In the genomic region with DNA sequence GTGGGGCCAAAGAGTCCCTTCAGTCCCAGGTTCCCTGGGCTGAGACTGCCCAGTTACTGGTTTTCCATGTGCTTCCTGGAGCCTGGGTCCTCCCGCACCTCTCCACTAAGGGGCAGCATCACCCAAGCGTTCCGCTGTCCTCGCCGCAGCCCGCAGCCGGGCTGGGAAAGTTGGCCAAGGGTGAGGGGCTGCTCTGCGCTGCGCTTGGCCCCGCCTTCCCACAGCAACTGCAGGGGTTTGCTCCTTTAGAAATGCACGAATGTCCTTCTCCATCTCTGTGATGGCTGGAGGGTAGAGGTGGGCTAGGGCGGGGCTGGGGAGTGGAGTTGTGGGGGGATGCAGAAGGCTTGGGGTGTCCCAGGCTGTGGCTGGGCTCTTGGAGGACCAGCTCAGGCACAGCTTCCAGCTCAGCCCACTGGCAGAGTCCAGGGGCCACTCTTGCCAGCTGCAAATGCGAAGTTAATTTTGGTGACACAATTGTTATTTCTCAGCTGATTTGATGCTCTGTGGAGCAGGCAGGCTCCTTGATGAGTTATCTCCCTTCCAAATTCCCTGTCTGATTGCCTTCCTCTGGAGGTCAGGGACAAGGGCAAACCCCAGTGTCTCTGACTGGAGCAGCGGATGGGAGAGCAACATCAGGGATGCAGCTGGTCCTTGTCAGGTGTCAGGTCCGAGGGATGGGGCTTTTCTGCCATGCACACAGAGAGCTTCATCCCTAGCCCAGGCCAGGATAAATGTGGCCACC, we compare ENCODE assay signal across 8 cellular contexts.
DNase-seq lines count a peak whose midpoint lies in the region; ATAC-seq and TF ChIP-seq lines count a peak whose summit lies in the region.

No MANE protein-coding gene starts in this region.

- no peak overlapping the region for H3K27ac Mint-ChIP-seq in H9
- peak overlapping the region; percentile 58 for H3K27ac Mint-ChIP-seq in activated CD4-positive, alpha-beta memory T cell treated with anti-CD3 and anti-CD28 coated beads for 36 hours
- H3K27ac Mint-ChIP-seq in stimulated activated naive CD8-positive, alpha-beta T cell treated with anti-CD3 and anti-CD28 coated beads, Interleukin-15, amount 100 ng/mL, for 72 hours, result peak overlapping the region in 1 of 2 donors; percentile 42

- no peak overlapping the region for H2BK12ac ChIP-seq in H9 (ENCODE audit: insufficient read length, low read depth, low read length)

- intact Hi-C loops in activated CD4-positive, alpha-beta memory T cell treated with anti-CD3 and anti-CD28 coated beads for 36 hours (cut with micrococcal nuclease), result loop anchor here (1.0 to 2.0 kb wide), 2 partner anchors 19 to 131 kb away; no protein-coding TSS in a partner anchor

- CTCF ChIA-PET in activated CD4-positive, alpha-beta memory T cell treated with anti-CD3 and anti-CD28 coated beads for 36 hours (lab: Charles Lee), result interaction anchor here (0.5 to 12.7 kb wide), 28 partner anchors 11 to 670 kb away, joined by 3 to 341 read pairs (median 4); a partner anchor contains a TSS

- no peak overlapping the region for H3K56ac ChIP-seq in H9 (ENCODE audit: insufficient read length, low read depth, low read length)

- no peak overlapping the region for H2AFZ ChIP-seq in H9 (ENCODE audit: low read length)

- H3K4me3 Mint-ChIP-seq in H9, result peak overlapping the region in 1 of 2 experiments; percentile 66; a peak in 2 of 5 replicates
- H3K4me3 Mint-ChIP-seq in activated CD4-positive, alpha-beta memory T cell treated with anti-CD3 and anti-CD28 coated beads for 36 hours, result no peak overlapping the region
- H3K4me3 Mint-ChIP-seq in stimulated activated naive CD8-positive, alpha-beta T cell treated with anti-CD3 and anti-CD28 coated beads, Interleukin-15, amount 100 ng/mL, for 72 hours, result no peak overlapping the region

- H3K27me3 Mint-ChIP-seq in H9 (ENCODE audit: low read depth), result peaks cover 19% of the 10 kb centered on the region
- no peaks in the 10 kb centered on the region for H3K27me3 Mint-ChIP-seq in activated CD4-positive, alpha-beta memory T cell treated with anti-CD3 and anti-CD28 coated beads for 36 hours
- no peaks in the 10 kb centered on the region for H3K27me3 Mint-ChIP-seq in stimulated activated naive CD8-positive, alpha-beta T cell treated with anti-CD3 and anti-CD28 coated beads, Interleukin-15, amount 100 ng/mL, for 72 hours

- no peak overlapping the region for H4K8ac ChIP-seq in H9 (replicated peaks; ENCODE audit: insufficient read length, low read depth, low read length)

- H4K5ac ChIP-seq in H9 (ENCODE audit: insufficient read length, low read depth, low read length), result no peak overlapping the region

- no peak overlapping the region for H2BK20ac ChIP-seq in H9 (ENCODE audit: low read depth, low read length, poor library complexity, severe bottlenecking)

- peaks cover 15 to 17% of the 10 kb centered on the region in 2 experiments for H3K4me1 Mint-ChIP-seq in H9
- peaks cover 47% of the 10 kb centered on the region for H3K4me1 Mint-ChIP-seq in activated CD4-positive, alpha-beta memory T cell treated with anti-CD3 and anti-CD28 coated beads for 36 hours (ENCODE audit: low read depth)
- H3K4me1 Mint-ChIP-seq in stimulated activated naive CD8-positive, alpha-beta T cell treated with anti-CD3 and anti-CD28 coated beads, Interleukin-15, amount 100 ng/mL, for 72 hours, result peaks cover 70% of the 10 kb centered on the region

- H3K4me1 ChIP-seq in H9 (ENCODE audit: insufficient read depth, low read length), result no peaks in the 10 kb centered on the region

- TF ChIP-seq CTCF in H9 (conservative IDR thresholded peaks at IDR 0.05), result peak; percentile 99

- H2BK120ac ChIP-seq in H9 (ENCODE audit: low read depth, low read length, poor library complexity, severe bottlenecking), result no peak overlapping the region

- H3K9ac ChIP-seq in H9 (ENCODE audit: extremely low read depth, insufficient read length, low read length), result no peak overlapping the region

- no peak overlapping the region for H3K23ac ChIP-seq in H9 (ENCODE audit: insufficient read length, low read depth, low read length)

- no peak overlapping the region for H3K4ac ChIP-seq in H9 (ENCODE audit: low read depth, low read length)

- H3K27ac ChIP-seq in H9 (ENCODE audit: insufficient read length, low read depth, low read length), result no peak overlapping the region

- H2BK15ac ChIP-seq in H9 (ENCODE audit: low read depth, low read length), result no peak overlapping the region

- ATAC-seq in stimulated activated naive CD8-positive, alpha-beta T cell treated with anti-CD3 and anti-CD28 coated beads, Interleukin-15, amount 100 ng/mL, for 72 hours, result peak; percentile 66
- ATAC-seq in HG03175 (IDR thresholded peaks at IDR 0.05; ENCODE audit: unreplicated experiment), result no peak

- no peaks in the 10 kb centered on the region for H3K27me3 ChIP-seq in H9 (ENCODE audit: insufficient read depth, low read length)

- no CpG with 5 or more reads among the region's 15 CpGs for WGBS in H9 (ENCODE audit: extremely low coverage, insufficient read length, low lambda C conversion rate)

- no peaks in the 10 kb centered on the region for H3K36me3 Mint-ChIP-seq in H9 (ENCODE audit: insufficient read depth in 1 of 3, low read depth in 3 of 3)
- peaks cover 2% of the 10 kb centered on the region for H3K36me3 Mint-ChIP-seq in activated CD4-positive, alpha-beta memory T cell treated with anti-CD3 and anti-CD28 coated beads for 36 hours

- no peak overlapping the region for H2AK5ac ChIP-seq in H9 (ENCODE audit: insufficient read length, low read length)

- H3T11ph ChIP-seq in H9 (ENCODE audit: low read length), result no peak overlapping the region

- no peak overlapping the region for H4K91ac ChIP-seq in H9 (ENCODE audit: insufficient read length, low read depth, low read length)

- H2BK5ac ChIP-seq in H9 (ENCODE audit: insufficient read length, low read length), result no peak overlapping the region

- no peaks in the 10 kb centered on the region for H3K9me3 ChIP-seq in H9 (ENCODE audit: control insufficient read depth, low read depth, low read length)

- H3K79me2 ChIP-seq in H9 (ENCODE audit: insufficient read depth, low read length), result no peaks in the 10 kb centered on the region

- POLR2A ChIA-PET in activated CD4-positive, alpha-beta memory T cell treated with anti-CD3 and anti-CD28 coated beads for 36 hours (lab: Charles Lee), result interaction anchor here (0.9 kb wide), 1 partner anchor 18 kb away, joined by 3 read pairs; no protein-coding TSS in a partner anchor

- H4K20me1 ChIP-seq in H9 (ENCODE audit: control insufficient read depth, insufficient read depth, insufficient read length), result no peaks in the 10 kb centered on the region

- no peaks in the 10 kb centered on the region for H3K9me3 Mint-ChIP-seq in H9
- H3K9me3 Mint-ChIP-seq in activated CD4-positive, alpha-beta memory T cell treated with anti-CD3 and anti-CD28 coated beads for 36 hours, result no peaks in the 10 kb centered on the region
- no peaks in the 10 kb centered on the region for H3K9me3 Mint-ChIP-seq in stimulated activated naive CD8-positive, alpha-beta T cell treated with anti-CD3 and anti-CD28 coated beads, Interleukin-15, amount 100 ng/mL, for 72 hours

- H3K79me1 ChIP-seq in H9 (ENCODE audit: insufficient read depth, low read depth, low read length, poor library complexity, severe bottlenecking), result no peaks in the 10 kb centered on the region

- no peak overlapping the region for H3K4me2 ChIP-seq in H9 (ENCODE audit: insufficient read depth, insufficient read length, low read length)

- DNase-seq in C1 segment of cervical spinal cord (lab: John Stamatoyannopoulos, UW) (peak in 11 of 14 donors; percentile 20 to 72 (median 41)), H9 (peak; percentile 90), NCI-H510A treated with DMSO at 0.1 percent for 48 hours (lab: John Stamatoyannopoulos, UW) (peak; percentile 74), ecto neural progenitor cell (ENCODE audit: low spot score) (peak; percentile 91), medulla oblongata (ENCODE audit: extremely low spot score) (peak; percentile 79)
- DNase-seq in activated CD4-positive, alpha-beta memory T cell treated with anti-CD3 and anti-CD28 coated beads for 36 hours, result peak; percentile 78
- DNase-seq in stimulated activated naive CD8-positive, alpha-beta T cell treated with anti-CD3 and anti-CD28 coated beads, Interleukin-15, amount 100 ng/mL, for 72 hours, result peak; percentile 53 to 60

- H3K14ac ChIP-seq in H9 (ENCODE audit: insufficient read depth, low read length), result no peak overlapping the region

- no peak overlapping the region for H3K18ac ChIP-seq in H9 (ENCODE audit: insufficient read length, low read depth, low read length)

- H3K23me2 ChIP-seq in H9 (ENCODE audit: insufficient read length, low read depth, low read length, poor library complexity, severe bottlenecking), result no peaks in the 10 kb centered on the region

Comparison
In these comparisons a context has a peak if more than half of its experiments do, and no peak if none do; other contexts are left out.
1. DNase-seq: peak in every context shown above with its lines; median percentile 91 in ecto neural progenitor cell; 90 in H9; 79 in medulla oblongata; 78 in activated CD4-positive, alpha-beta memory T cell treated with anti-CD3 and anti-CD28 coated beads for 36 hours; 74 in NCI-H510A treated with DMSO at 0.1 percent for 48 hours; 56 in stimulated activated naive CD8-positive, alpha-beta T cell treated with anti-CD3 and anti-CD28 coated beads, Interleukin-15, amount 100 ng/mL, for 72 hours; 41 in C1 segment of cervical spinal cord.